ENCODE assay signal across 1 cellular context in the genomic region with DNA sequence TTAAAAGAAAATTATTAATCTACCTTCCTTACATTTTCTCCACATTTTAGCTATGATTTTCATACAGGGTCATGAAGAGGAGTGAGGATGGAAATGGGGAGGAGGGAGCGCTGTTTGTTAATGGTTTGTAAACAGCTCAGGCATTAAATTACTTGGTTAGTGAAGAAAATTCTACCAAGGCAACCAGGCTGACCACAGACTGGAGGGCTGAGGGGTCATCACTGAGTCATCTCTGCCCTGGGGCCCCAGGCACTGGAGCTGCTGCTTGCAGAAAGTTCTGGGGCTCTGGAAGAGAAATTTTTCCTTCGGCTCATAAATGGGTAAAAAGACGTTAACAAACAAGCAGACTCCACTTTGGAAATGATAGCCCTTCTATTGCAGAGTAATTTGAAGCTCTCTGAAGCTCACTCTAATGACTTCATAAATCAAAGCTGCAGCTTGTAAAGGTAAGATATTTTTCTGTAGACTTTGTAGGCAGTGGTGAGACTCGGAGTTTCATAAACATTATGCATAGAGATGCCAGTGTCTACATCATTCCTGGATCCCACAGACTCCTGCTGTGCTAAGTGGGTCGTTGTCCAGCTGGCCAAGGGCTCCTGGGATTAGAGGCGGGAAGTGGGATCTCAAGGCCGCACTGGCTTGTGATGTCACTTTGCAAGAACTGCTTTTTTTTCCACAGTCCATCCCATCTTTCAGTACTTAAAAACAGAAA.
TF ChIP-seq lines count a peak whose summit lies in the region.

No MANE protein-coding gene starts in this region.

TF ChIP-seq in A549, 52 proteins besides CTCF, POLR2A, EP300 and RAD21 (continued from another document):
- TF ChIP-seq, protein P1, sequence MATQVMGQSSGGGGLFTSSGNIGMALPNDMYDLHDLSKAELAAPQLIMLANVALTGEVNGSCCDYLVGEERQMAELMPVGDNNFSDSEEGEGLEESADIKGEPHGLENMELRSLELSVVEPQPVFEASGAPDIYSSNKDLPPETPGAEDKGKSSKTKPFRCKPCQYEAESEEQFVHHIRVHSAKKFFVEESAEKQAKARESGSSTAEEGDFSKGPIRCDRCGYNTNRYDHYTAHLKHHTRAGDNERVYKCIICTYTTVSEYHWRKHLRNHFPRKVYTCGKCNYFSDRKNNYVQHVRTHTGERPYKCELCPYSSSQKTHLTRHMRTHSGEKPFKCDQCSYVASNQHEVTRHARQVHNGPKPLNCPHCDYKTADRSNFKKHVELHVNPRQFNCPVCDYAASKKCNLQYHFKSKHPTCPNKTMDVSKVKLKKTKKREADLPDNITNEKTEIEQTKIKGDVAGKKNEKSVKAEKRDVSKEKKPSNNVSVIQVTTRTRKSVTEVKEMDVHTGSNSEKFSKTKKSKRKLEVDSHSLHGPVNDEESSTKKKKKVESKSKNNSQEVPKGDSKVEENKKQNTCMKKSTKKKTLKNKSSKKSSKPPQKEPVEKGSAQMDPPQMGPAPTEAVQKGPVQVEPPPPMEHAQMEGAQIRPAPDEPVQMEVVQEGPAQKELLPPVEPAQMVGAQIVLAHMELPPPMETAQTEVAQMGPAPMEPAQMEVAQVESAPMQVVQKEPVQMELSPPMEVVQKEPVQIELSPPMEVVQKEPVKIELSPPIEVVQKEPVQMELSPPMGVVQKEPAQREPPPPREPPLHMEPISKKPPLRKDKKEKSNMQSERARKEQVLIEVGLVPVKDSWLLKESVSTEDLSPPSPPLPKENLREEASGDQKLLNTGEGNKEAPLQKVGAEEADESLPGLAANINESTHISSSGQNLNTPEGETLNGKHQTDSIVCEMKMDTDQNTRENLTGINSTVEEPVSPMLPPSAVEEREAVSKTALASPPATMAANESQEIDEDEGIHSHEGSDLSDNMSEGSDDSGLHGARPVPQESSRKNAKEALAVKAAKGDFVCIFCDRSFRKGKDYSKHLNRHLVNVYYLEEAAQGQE (IDR thresholded peaks at IDR 0.05): no peak
- no peak for TF ChIP-seq JUN (IDR thresholded peaks at IDR 0.05)
- no peak for TF ChIP-seq RFX5 (IDR thresholded peaks at IDR 0.05)
- TF ChIP-seq MAFK (IDR thresholded peaks at IDR 0.05; ENCODE audit: partially characterized antibody): no peak
- no peak for TF ChIP-seq PHF8 (IDR thresholded peaks at IDR 0.05; ENCODE audit: borderline replicate concordance, low read depth)
- TF ChIP-seq NPAS2 (CRISPR knock-in tag; IDR thresholded peaks at IDR 0.05; ENCODE audit: borderline replicate concordance): no peak
- no peak for TF ChIP-seq FOSL2 (IDR thresholded peaks at IDR 0.05)
- TF ChIP-seq FOSL2 (CRISPR knock-in tag; IDR thresholded peaks at IDR 0.05): no peak
- no peak for TF ChIP-seq KDM5A (IDR thresholded peaks at IDR 0.05)
